ENCODE assay signal across 9 cellular contexts in genomic region chr19:55070755-55071502, GRCh38. TPM values are rescaled to one million over a fixed set of nuclear protein-coding genes. Genes with fewer than 3 reads are reported as not detected.
DNase-seq lines count a peak whose midpoint lies in the region; ATAC-seq and TF ChIP-seq lines count a peak whose summit lies in the region.
"Had no signal": no experiment of that assay in that cellular context is flagged by ENCODE, and none has a peak within 500 bp of the region (broad histone marks: within the 10 kb centered on the region; RNA-seq: fewer than 3 reads in every experiment).

No MANE protein-coding gene starts in this region.

- no TSS peak for BruUV-seq in OCI-LY7 (replicated peaks; lab: Mats Ljungman, UMichigan)

- CTCF ChIA-PET in OCI-LY7 (lab: Charles Lee; ENCODE audit: unreplicated experiment) = no interaction called here

- H2AFZ ChIP-seq in OCI-LY7 (ENCODE audit: low read length) = no peak overlapping the region

- intact Hi-C loops in Right ventricle myocardium superior (cut with DNase I) = no loop called here
- intact Hi-C loops in OCI-LY7 (cut with micrococcal nuclease; ENCODE audit: unreplicated experiment) = no loop called here

- H3K79me2 ChIP-seq in OCI-LY7 (ENCODE audit: insufficient read depth, low read depth, low read length) = no peaks in the 10 kb centered on the region

- peak; percentile 13 for ATAC-seq in Right ventricle myocardium superior (ENCODE audit: poor library complexity)
- ATAC-seq: naive thymus-derived CD8-positive, alpha-beta T cell had no signal

- no peak overlapping the region for H3K4me2 ChIP-seq in OCI-LY7 (ENCODE audit: low read length)

- POLR2A ChIA-PET in OCI-LY7 (lab: Charles Lee) = interaction anchor here (0.6 kb wide), 1 partner anchor 788 kb away, joined by 4 read pairs; no protein-coding TSS in a partner anchor

- TF ChIP-seq CTCF in right atrium auricular region (IDR thresholded peaks at IDR 0.05) (no peak), OCI-LY7 (conservative IDR thresholded peaks at IDR 0.05; ENCODE audit: low read length) (no peak)

- H3K4me1 ChIP-seq in right atrium auricular region (peaks cover 0 to 8% of the 10 kb centered on the region in 2 donors), OCI-LY7 (ENCODE audit: insufficient read depth, low read length, poor library complexity, severe bottlenecking) (peaks cover 19% of the 10 kb centered on the region)

- H3K4me3 ChIP-seq in right atrium auricular region (no peak overlapping the region), OCI-LY7 (ENCODE audit: low read depth, low read length, poor library complexity, severe bottlenecking) (no peak overlapping the region)

- peaks cover 9 to 10% of the 10 kb centered on the region in 2 donors for H3K27me3 ChIP-seq in right atrium auricular region

- H3K9me3 ChIP-seq in right atrium auricular region (peaks cover 0 to 14% of the 10 kb centered on the region in 2 donors), OCI-LY7 (ENCODE audit: low read length) (no peaks in the 10 kb centered on the region)

- no peaks in the 10 kb centered on the region for H4K20me1 ChIP-seq in OCI-LY7 (ENCODE audit: insufficient read depth, low read length)

- DNase-seq in Right ventricle myocardium superior (no peak), right atrium auricular region (ENCODE audit: low spot score) (no peak), RKO (ENCODE audit: low spot score) (peak; percentile 84), fibroblast of the conjunctiva (ENCODE audit: low read depth) (peak; percentile 64), ureter (ENCODE audit: low spot score) (peak; percentile 74), OCI-LY7 (ENCODE audit: low spot score) (no peak), ecto neural progenitor cell (ENCODE audit: low spot score) (no peak), NCI-H146 (lab: John Stamatoyannopoulos, UW) (no peak)
- DNase-seq: naive thymus-derived CD8-positive, alpha-beta T cell had no signal

- H3K9me2 ChIP-seq in OCI-LY7 (ENCODE audit: insufficient read depth, low read length) = no peaks in the 10 kb centered on the region

- no peaks in the 10 kb centered on the region for H3K36me3 ChIP-seq in right atrium auricular region
- no peaks in the 10 kb centered on the region for H3K36me3 ChIP-seq in OCI-LY7 (ENCODE audit: insufficient read depth, low read length)

- H3K27ac ChIP-seq in right atrium auricular region (no peak overlapping the region), OCI-LY7 (ENCODE audit: low read depth, low read length, poor library complexity, severe bottlenecking) (no peak overlapping the region)

RNA-seq across cellular contexts. Expression of gene EPS8L1, which starts 4.7 kb away (rescaled TPM):
- 0.83 TPM for total RNA-seq in Right ventricle myocardium superior
- 10 to 100 TPM in 1 of 2 donors, 1 to 10 TPM in 1; 6.7 to 13.8 TPM for total RNA-seq in right atrium auricular region
- 64.6 TPM for total RNA-seq in ureter
- total RNA-seq in OCI-LY7 (2014; rRNA removed; shearing (Covaris generic)) = 3.5 and 11.1 TPM in 2 replicates
- 10.6 and 12.5 TPM in 2 replicates for total RNA-seq in OCI-LY7 (2022)

RNA-seq across cellular contexts. Expression of gene RDH13, which starts 8.0 kb away (rescaled TPM):
- total RNA-seq in Right ventricle myocardium superior (45.6 TPM), right atrium auricular region (10 to 100 TPM; 26.5 to 28.1 TPM), ureter (24.8 TPM), OCI-LY7 (2022) (17.8 and 19.5 TPM in 2 replicates)
- total RNA-seq in OCI-LY7 (2014; rRNA removed; shearing (Covaris generic)) = 23.1 and 29.5 TPM in 2 replicates

RNA-seq across cellular contexts. Expression of gene GP6, which starts 32.9 kb away (rescaled TPM):
- 0.48 TPM for total RNA-seq in Right ventricle myocardium superior
- total RNA-seq in right atrium auricular region = under 1 TPM in 1 of 2 donors, not detected in 1; 0.16 TPM
- total RNA-seq in ureter = 1.2 TPM
- 0.25 and 0.44 TPM in 2 replicates for total RNA-seq in OCI-LY7 (2014; rRNA removed; shearing (Covaris generic))
- 0.36 and 1.9 TPM in 2 replicates for total RNA-seq in OCI-LY7 (2022)

RNA-seq across cellular contexts. Expression of gene PPP1R12C, which starts 46.5 kb away (rescaled TPM):
- total RNA-seq in Right ventricle myocardium superior = 126 TPM
- 100 to 1,000 TPM in 1 of 2 donors, 10 to 100 TPM in 1; 98.9 to 205 TPM for total RNA-seq in right atrium auricular region
- total RNA-seq in ureter = 183 TPM
- 194 and 211 TPM in 2 replicates for total RNA-seq in OCI-LY7 (2014; rRNA removed; shearing (Covaris generic))
- 177 and 186 TPM in 2 replicates for total RNA-seq in OCI-LY7 (2022)

Comparison
In these comparisons a context has a peak if more than half of its experiments do, and no peak if none do; other contexts are left out.
1. DNase-seq: peak in RKO (single experiment), fibroblast of the conjunctiva (single experiment) and ureter (single experiment); none in Right ventricle myocardium superior (single experiment), right atrium auricular region (single experiment), OCI-LY7 (single experiment), ecto neural progenitor cell (single experiment) and NCI-H146 (single experiment).